ENCODE assay signal across 25 cellular contexts in the genomic region with DNA sequence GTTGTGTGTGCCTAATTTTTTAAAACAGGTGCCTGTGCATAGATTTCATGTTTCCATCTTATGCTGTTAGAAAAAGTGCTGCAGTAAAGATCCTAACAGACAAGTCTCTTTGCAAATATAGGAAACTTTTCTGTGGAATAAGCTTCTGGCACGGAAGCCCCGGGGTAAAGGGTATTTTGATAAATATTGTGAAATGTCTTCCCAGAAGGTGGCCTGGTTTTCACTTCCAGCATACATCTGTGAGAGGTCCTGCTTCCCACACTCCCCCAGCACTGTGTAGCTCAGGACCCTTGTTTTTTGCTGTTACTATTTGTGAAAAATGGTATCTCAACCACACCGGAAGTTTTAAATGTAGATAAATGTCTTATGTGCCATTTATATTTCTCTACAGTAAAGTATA.
"Had no signal": no experiment of that assay in that cellular context is flagged by ENCODE, and none has a peak within 500 bp of the region (broad histone marks: within the 10 kb centered on the region; RNA-seq: fewer than 3 reads in every experiment).

No MANE protein-coding gene starts in this region.

- H3K4me1 Mint-ChIP-seq: activated CD8-positive, alpha-beta memory T cell treated with anti-CD3 and anti-CD28 coated beads, Interleukin-2, amount 10 ng/mL, durations not matched to agents 7 days and 5 days had no signal

- ATAC-seq: activated CD8-positive, alpha-beta memory T cell treated with anti-CD3 and anti-CD28 coated beads, Interleukin-2, amount 10 ng/mL, durations not matched to agents 7 days and 5 days; K562; T-helper 17 cell; WTC11 had no signal

- H3K27ac ChIP-seq: PC-9 had no signal

- H3K9me3 ChIP-seq: adrenal gland, breast epithelium had no signal

- H3K36me3 ChIP-seq: adrenal gland, breast epithelium had no signal

- H3K4me3 Mint-ChIP-seq: activated CD8-positive, alpha-beta memory T cell treated with anti-CD3 and anti-CD28 coated beads, Interleukin-2, amount 10 ng/mL, durations not matched to agents 7 days and 5 days; activated naive CD8-positive, alpha-beta T cell treated with anti-CD3 and anti-CD28 coated beads, Interleukin-2, amount 10 ng/mL, durations not matched to agents 7 days and 5 days; T-helper 17 cell; WTC11 had no signal

- H2AFZ ChIP-seq: PC-9 had no signal

- H3K4me2 ChIP-seq: PC-9 had no signal

- H3K27me3 ChIP-seq: adrenal gland, breast epithelium had no signal

- H3K4me3 ChIP-seq: adrenal gland, breast epithelium, K562, PC-9 had no signal

- H3K27me3 Mint-ChIP-seq: activated CD8-positive, alpha-beta memory T cell treated with anti-CD3 and anti-CD28 coated beads, Interleukin-2, amount 10 ng/mL, durations not matched to agents 7 days and 5 days; activated naive CD8-positive, alpha-beta T cell treated with anti-CD3 and anti-CD28 coated beads, Interleukin-2, amount 10 ng/mL, durations not matched to agents 7 days and 5 days; T-helper 17 cell had no signal

- H3K9me3 Mint-ChIP-seq: activated naive CD8-positive, alpha-beta T cell treated with anti-CD3 and anti-CD28 coated beads, Interleukin-2, amount 10 ng/mL, durations not matched to agents 7 days and 5 days; activated T-helper 2 cell treated with anti-CD3 and anti-CD28 coated beads, Interferon-gamma antibody, Interleukin-2, Interleukin-4, amounts not matched to agents 10 μg/mL and 5 μg/mL and 100 μg/mL, durations not matched to agents 14 hours and 24 hours and 36 hours; WTC11 had no signal

- DNase-seq: activated CD4-positive, alpha-beta T cell treated with anti-CD3 and anti-CD28 coated beads for 48 hours; activated CD4-positive, alpha-beta T cell treated with anti-CD3 and anti-CD28 coated beads, Interleukin-2, amount 50 U/mL, for 48 hours; activated CD4-positive, CD25-positive, alpha-beta regulatory T cell treated with anti-CD3 and anti-CD28 coated beads, Interleukin-2, amount 50 U/mL, for 72 hours; activated CD8-positive, alpha-beta memory T cell treated with anti-CD3 and anti-CD28 coated beads, Interleukin-2, amount 10 ng/mL, durations not matched to agents 7 days and 5 days; activated gamma-delta T cell treated with Interleukin-2 at 50 U/mL for 16 hours; activated naive CD4-positive, alpha-beta T cell treated with anti-CD3 and anti-CD28 coated beads, Interleukin-2, amount 50 U/mL, for 16 hours; activated naive CD8-positive, alpha-beta T cell treated with anti-CD3 and anti-CD28 coated beads, Interleukin-2, amount 10 ng/mL, durations not matched to agents 7 days and 5 days; activated T-cell treated with anti-CD3 and anti-CD28 coated beads, Interleukin-2, amount 50 U/mL, for 48 hours; aorta; Karpas-422; NCI-H1105 treated with DMSO at 0.1 percent for 48 hours; NCI-H1436 treated with DMSO at 0.1 percent for 48 hours; NCI-H187; NCI-H2081 treated with DMSO at 0.1 percent for 48 hours; NCI-H446; NCI-H524; SHP77 treated with DMSO at 0.1 percent for 48 hours; T-helper 17 cell; T-helper 9 cell had no signal

- H3K36me3 Mint-ChIP-seq: activated CD8-positive, alpha-beta memory T cell treated with anti-CD3 and anti-CD28 coated beads, Interleukin-2, amount 10 ng/mL, durations not matched to agents 7 days and 5 days; activated naive CD8-positive, alpha-beta T cell treated with anti-CD3 and anti-CD28 coated beads, Interleukin-2, amount 10 ng/mL, durations not matched to agents 7 days and 5 days; WTC11 had no signal

- H3K27ac Mint-ChIP-seq: activated CD8-positive, alpha-beta memory T cell treated with anti-CD3 and anti-CD28 coated beads, Interleukin-2, amount 10 ng/mL, durations not matched to agents 7 days and 5 days; activated naive CD8-positive, alpha-beta T cell treated with anti-CD3 and anti-CD28 coated beads, Interleukin-2, amount 10 ng/mL, durations not matched to agents 7 days and 5 days; activated T-helper 2 cell treated with anti-CD3 and anti-CD28 coated beads, Interferon-gamma antibody, Interleukin-2, Interleukin-4, amounts not matched to agents 10 μg/mL and 5 μg/mL and 100 μg/mL, durations not matched to agents 14 hours and 24 hours and 36 hours; T-helper 17 cell; WTC11 had no signal
